ENCODE assay signal across 1 cellular context in the genomic region with DNA sequence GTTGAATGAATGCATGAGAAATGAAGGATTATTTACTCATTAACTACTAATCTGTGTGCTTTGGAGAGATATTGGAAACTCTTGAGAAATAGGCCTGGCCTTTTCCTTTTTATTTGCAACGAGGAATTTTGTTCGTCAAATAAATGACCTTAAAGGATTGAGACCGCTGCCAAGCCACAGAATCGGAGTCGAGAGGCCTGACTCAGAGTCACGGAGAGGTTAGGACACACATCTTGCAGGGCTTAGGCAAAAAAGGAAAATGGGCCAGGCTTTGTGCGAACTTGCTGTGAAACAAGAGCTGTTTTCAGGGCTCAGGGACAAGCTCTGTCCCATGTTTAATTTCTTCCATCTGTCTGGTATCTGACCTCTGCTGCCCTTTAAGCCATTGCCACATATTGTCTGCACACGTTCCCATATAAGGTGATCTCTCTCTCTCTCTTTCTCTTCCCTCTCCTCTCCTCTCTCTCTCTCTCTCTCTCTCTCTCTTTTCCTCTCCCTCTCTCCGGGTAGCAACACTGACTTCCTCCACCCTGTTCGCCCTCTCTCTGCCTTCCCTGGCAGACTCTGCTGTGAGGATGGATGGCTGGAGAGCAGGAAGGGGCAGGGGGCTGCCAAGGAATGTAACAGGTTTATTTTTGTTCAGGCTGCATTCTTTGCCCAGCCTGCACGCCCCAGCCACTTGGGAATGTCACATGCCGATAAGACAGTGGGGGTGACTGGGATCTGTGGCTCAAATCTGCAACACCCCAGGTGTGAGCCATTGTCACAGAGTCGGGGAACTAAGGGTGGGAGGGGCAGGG.
TF ChIP-seq lines count a peak whose summit lies in the region.

No MANE protein-coding gene starts in this region.

TF ChIP-seq in HepG2, 621 proteins besides CTCF, POLR2A, EP300 and RAD21 (continued from another document and continues in another):
- TF ChIP-seq, protein P1, sequence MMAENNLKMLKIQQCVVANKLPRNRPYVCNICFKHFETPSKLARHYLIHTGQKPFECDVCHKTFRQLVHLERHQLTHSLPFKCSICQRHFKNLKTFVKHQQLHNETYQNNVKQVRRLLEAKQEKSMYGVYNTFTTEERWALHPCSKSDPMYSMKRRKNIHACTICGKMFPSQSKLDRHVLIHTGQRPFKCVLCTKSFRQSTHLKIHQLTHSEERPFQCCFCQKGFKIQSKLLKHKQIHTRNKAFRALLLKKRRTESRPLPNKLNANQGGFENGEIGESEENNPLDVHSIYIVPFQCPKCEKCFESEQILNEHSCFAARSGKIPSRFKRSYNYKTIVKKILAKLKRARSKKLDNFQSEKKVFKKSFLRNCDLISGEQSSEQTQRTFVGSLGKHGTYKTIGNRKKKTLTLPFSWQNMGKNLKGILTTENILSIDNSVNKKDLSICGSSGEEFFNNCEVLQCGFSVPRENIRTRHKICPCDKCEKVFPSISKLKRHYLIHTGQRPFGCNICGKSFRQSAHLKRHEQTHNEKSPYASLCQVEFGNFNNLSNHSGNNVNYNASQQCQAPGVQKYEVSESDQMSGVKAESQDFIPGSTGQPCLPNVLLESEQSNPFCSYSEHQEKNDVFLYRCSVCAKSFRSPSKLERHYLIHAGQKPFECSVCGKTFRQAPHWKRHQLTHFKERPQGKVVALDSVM (CRISPR knock-in tag; IDR thresholded peaks at IDR 0.05): peak; percentile 48; the same call in 1 of the 2 replicates
- TF ChIP-seq ATF1 (CRISPR knock-in tag; IDR thresholded peaks at IDR 0.05) (peak; percentile 62; the same call in 1 of the 2 replicates), ZNF615 (CRISPR knock-in tag; IDR thresholded peaks at IDR 0.05; ENCODE audit: borderline replicate concordance) (0 out of 2 replicates have a peak, but pooled peaks have one; percentile 31), ZNF546 (CRISPR knock-in tag; conservative IDR thresholded peaks at IDR 0.05) (no peak), ZNF572 (CRISPR knock-in tag; IDR thresholded peaks at IDR 0.05) (no peak; the same call in 1 of the 2 replicates), ZC3H4 (CRISPR knock-in tag; IDR thresholded peaks at IDR 0.05; ENCODE audit: borderline replicate concordance) (no peak), U2AF2 (IDR thresholded peaks at IDR 0.05; ENCODE audit: low read depth, low read length) (no peak), MBNL3 (CRISPR knock-in tag; conservative IDR thresholded peaks at IDR 0.05) (no peak), ZFP1 (CRISPR knock-in tag; IDR thresholded peaks at IDR 0.05) (no peak), SIX4 (CRISPR knock-in tag; IDR thresholded peaks at IDR 0.05) (peak; percentile 67), IKZF1 (IDR thresholded peaks at IDR 0.05) (no peak), ZNF7 (CRISPR knock-in tag; IDR thresholded peaks at IDR 0.05) (no peak), MEIS1 (CRISPR knock-in tag; IDR thresholded peaks at IDR 0.05; ENCODE audit: borderline replicate concordance) (0 out of 2 replicates have a peak, but pooled peaks have one; percentile 77), JDP2 (CRISPR knock-in tag; IDR thresholded peaks at IDR 0.05; ENCODE audit: borderline replicate concordance) (no peak; the same call in 1 of the 2 replicates), SP5 (CRISPR knock-in tag; IDR thresholded peaks at IDR 0.05; ENCODE audit: borderline replicate concordance, low read depth) (peak; percentile 35; the same call in 1 of the 2 replicates), FOXK1 (CRISPR knock-in tag; IDR thresholded peaks at IDR 0.05; ENCODE audit: borderline replicate concordance, low read depth) (peak; percentile 69; the same call in 1 of the 2 replicates), KLF12 (CRISPR knock-in tag; IDR thresholded peaks at IDR 0.05; ENCODE audit: borderline replicate concordance) (no peak), ZNF333 (CRISPR knock-in tag; IDR thresholded peaks at IDR 0.05; ENCODE audit: borderline replicate concordance) (no peak; the same call in 1 of the 2 replicates), CBX5 (CRISPR knock-in tag; IDR thresholded peaks at IDR 0.05; ENCODE audit: borderline replicate concordance) (no peak; the same call in 1 of the 2 replicates), NCOA1 (CRISPR knock-in tag; IDR thresholded peaks at IDR 0.05) (no peak; the same call in 1 of the 2 replicates), ZNF674 (CRISPR knock-in tag; IDR thresholded peaks at IDR 0.05; ENCODE audit: low read depth) (no peak), ARNT2 (CRISPR knock-in tag; IDR thresholded peaks at IDR 0.05; ENCODE audit: low read depth) (no peak), PHF20 (CRISPR knock-in tag; IDR thresholded peaks at IDR 0.05) (no peak; the same call in 1 of the 2 replicates), HNRNPH1 (optimal IDR thresholded peaks at IDR 0.05; ENCODE audit: low read depth, low read length) (no peak), ZNF383 (CRISPR knock-in tag; IDR thresholded peaks at IDR 0.05; ENCODE audit: borderline replicate concordance) (no peak), ZNF614 (CRISPR knock-in tag; IDR thresholded peaks at IDR 0.05; ENCODE audit: borderline replicate concordance) (no peak; the same call in 1 of the 2 replicates), SP140L (CRISPR knock-in tag; IDR thresholded peaks at IDR 0.05; ENCODE audit: borderline replicate concordance) (no peak), ZNF264 (CRISPR knock-in tag; IDR thresholded peaks at IDR 0.05) (no peak), TCF12 (IDR thresholded peaks at IDR 0.05) (no peak), TCF12 (CRISPR knock-in tag; IDR thresholded peaks at IDR 0.05) (0 out of 2 replicates have a peak, but pooled peaks have one; percentile 40), PPARG (CRISPR knock-in tag; conservative IDR thresholded peaks at IDR 0.05) (no peak), ZBTB1 (CRISPR knock-in tag; IDR thresholded peaks at IDR 0.05; ENCODE audit: borderline replicate concordance) (no peak), ZSCAN29 (CRISPR knock-in tag; conservative IDR thresholded peaks at IDR 0.05) (0 out of 2 replicates have a peak, but pooled peaks have one; percentile 47), CHD4 (IDR thresholded peaks at IDR 0.05; ENCODE audit: borderline replicate concordance, low read length) (no peak; the same call in 1 of the 2 replicates), MLLT10 (CRISPR knock-in tag; IDR thresholded peaks at IDR 0.05) (no peak), NFIC (IDR thresholded peaks at IDR 0.05; ENCODE audit: low read length) (0 out of 2 replicates have a peak, but pooled peaks have one; percentile 34), SKI (IDR thresholded peaks at IDR 0.05; ENCODE audit: partially characterized antibody) (peak; percentile 92), CEBPG (CRISPR knock-in tag; IDR thresholded peaks at IDR 0.05) (peak; percentile 81), NR2C2 (CRISPR knock-in tag; IDR thresholded peaks at IDR 0.05; ENCODE audit: borderline replicate concordance) (peak; percentile 61)
- TF ChIP-seq, protein P2, sequence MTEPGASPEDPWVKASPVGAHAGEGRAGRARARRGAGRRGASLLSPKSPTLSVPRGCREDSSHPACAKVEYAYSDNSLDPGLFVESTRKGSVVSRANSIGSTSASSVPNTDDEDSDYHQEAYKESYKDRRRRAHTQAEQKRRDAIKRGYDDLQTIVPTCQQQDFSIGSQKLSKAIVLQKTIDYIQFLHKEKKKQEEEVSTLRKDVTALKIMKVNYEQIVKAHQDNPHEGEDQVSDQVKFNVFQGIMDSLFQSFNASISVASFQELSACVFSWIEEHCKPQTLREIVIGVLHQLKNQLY (CRISPR knock-in tag; IDR thresholded peaks at IDR 0.05): peak; percentile 73; the same call in 1 of the 2 replicates
- TF ChIP-seq, protein P3, sequence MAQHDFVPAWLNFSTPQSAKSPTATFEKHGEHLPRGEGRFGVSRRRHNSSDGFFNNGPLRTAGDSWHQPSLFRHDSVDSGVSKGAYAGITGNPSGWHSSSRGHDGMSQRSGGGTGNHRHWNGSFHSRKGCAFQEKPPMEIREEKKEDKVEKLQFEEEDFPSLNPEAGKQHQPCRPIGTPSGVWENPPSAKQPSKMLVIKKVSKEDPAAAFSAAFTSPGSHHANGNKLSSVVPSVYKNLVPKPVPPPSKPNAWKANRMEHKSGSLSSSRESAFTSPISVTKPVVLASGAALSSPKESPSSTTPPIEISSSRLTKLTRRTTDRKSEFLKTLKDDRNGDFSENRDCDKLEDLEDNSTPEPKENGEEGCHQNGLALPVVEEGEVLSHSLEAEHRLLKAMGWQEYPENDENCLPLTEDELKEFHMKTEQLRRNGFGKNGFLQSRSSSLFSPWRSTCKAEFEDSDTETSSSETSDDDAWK (CRISPR knock-in tag; IDR thresholded peaks at IDR 0.05): no peak
- TF ChIP-seq, protein P4, sequence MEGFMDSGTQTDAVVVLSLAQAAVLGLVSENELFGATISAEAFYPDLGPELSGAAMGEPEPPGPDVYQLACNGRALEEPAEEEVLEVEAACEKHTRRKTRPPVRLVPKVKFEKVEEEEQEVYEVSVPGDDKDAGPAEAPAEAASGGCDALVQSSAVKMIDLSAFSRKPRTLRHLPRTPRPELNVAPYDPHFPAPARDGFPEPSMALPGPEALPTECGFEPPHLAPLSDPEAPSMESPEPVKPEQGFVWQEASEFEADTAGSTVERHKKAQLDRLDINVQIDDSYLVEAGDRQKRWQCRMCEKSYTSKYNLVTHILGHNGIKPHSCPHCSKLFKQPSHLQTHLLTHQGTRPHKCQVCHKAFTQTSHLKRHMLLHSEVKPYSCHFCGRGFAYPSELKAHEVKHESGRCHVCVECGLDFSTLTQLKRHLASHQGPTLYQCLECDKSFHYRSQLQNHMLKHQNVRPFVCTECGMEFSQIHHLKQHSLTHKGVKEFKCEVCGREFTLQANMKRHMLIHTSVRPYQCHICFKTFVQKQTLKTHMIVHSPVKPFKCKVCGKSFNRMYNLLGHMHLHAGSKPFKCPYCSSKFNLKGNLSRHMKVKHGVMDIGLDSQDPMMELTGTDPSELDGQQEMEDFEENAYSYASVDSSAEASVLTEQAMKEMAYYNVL (CRISPR knock-in tag; IDR thresholded peaks at IDR 0.05; ENCODE audit: borderline replicate concordance): peak; percentile 100
- TF ChIP-seq, protein P5, sequence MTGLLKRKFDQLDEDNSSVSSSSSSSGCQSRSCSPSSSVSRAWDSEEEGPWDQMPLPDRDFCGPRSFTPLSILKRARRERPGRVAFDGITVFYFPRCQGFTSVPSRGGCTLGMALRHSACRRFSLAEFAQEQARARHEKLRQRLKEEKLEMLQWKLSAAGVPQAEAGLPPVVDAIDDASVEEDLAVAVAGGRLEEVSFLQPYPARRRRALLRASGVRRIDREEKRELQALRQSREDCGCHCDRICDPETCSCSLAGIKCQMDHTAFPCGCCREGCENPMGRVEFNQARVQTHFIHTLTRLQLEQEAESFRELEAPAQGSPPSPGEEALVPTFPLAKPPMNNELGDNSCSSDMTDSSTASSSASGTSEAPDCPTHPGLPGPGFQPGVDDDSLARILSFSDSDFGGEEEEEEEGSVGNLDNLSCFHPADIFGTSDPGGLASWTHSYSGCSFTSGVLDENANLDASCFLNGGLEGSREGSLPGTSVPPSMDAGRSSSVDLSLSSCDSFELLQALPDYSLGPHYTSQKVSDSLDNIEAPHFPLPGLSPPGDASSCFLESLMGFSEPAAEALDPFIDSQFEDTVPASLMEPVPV (CRISPR knock-in tag; IDR thresholded peaks at IDR 0.05): no peak
- TF ChIP-seq, protein P6, sequence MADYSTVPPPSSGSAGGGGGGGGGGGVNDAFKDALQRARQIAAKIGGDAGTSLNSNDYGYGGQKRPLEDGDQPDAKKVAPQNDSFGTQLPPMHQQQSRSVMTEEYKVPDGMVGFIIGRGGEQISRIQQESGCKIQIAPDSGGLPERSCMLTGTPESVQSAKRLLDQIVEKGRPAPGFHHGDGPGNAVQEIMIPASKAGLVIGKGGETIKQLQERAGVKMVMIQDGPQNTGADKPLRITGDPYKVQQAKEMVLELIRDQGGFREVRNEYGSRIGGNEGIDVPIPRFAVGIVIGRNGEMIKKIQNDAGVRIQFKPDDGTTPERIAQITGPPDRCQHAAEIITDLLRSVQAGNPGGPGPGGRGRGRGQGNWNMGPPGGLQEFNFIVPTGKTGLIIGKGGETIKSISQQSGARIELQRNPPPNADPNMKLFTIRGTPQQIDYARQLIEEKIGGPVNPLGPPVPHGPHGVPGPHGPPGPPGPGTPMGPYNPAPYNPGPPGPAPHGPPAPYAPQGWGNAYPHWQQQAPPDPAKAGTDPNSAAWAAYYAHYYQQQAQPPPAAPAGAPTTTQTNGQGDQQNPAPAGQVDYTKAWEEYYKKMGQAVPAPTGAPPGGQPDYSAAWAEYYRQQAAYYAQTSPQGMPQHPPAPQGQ (CRISPR knock-in tag; IDR thresholded peaks at IDR 0.05; ENCODE audit: borderline replicate concordance): no peak
- TF ChIP-seq, protein P7, sequence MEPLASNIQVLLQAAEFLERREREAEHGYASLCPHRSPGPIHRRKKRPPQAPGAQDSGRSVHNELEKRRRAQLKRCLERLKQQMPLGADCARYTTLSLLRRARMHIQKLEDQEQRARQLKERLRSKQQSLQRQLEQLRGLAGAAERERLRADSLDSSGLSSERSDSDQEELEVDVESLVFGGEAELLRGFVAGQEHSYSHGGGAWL (CRISPR knock-in tag; IDR thresholded peaks at IDR 0.05): no peak
- TF ChIP-seq, protein P8, sequence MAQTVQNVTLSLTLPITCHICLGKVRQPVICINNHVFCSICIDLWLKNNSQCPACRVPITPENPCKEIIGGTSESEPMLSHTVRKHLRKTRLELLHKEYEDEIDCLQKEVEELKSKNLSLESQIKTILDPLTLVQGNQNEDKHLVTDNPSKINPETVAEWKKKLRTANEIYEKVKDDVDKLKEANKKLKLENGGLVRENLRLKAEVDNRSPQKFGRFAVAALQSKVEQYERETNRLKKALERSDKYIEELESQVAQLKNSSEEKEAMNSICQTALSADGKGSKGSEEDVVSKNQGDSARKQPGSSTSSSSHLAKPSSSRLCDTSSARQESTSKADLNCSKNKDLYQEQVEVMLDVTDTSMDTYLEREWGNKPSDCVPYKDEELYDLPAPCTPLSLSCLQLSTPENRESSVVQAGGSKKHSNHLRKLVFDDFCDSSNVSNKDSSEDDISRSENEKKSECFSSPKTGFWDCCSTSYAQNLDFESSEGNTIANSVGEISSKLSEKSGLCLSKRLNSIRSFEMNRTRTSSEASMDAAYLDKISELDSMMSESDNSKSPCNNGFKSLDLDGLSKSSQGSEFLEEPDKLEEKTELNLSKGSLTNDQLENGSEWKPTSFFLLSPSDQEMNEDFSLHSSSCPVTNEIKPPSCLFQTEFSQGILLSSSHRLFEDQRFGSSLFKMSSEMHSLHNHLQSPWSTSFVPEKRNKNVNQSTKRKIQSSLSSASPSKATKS (CRISPR knock-in tag; IDR thresholded peaks at IDR 0.05): no peak
- TF ChIP-seq, protein P9, sequence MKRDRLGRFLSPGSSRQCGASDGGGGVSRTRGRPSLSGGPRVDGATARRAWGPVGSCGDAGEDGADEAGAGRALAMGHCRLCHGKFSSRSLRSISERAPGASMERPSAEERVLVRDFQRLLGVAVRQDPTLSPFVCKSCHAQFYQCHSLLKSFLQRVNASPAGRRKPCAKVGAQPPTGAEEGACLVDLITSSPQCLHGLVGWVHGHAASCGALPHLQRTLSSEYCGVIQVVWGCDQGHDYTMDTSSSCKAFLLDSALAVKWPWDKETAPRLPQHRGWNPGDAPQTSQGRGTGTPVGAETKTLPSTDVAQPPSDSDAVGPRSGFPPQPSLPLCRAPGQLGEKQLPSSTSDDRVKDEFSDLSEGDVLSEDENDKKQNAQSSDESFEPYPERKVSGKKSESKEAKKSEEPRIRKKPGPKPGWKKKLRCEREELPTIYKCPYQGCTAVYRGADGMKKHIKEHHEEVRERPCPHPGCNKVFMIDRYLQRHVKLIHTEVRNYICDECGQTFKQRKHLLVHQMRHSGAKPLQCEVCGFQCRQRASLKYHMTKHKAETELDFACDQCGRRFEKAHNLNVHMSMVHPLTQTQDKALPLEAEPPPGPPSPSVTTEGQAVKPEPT (CRISPR knock-in tag; IDR thresholded peaks at IDR 0.05; ENCODE audit: low read depth): no peak
